ENCODE assay signal across 8 cellular contexts in the genomic region with DNA sequence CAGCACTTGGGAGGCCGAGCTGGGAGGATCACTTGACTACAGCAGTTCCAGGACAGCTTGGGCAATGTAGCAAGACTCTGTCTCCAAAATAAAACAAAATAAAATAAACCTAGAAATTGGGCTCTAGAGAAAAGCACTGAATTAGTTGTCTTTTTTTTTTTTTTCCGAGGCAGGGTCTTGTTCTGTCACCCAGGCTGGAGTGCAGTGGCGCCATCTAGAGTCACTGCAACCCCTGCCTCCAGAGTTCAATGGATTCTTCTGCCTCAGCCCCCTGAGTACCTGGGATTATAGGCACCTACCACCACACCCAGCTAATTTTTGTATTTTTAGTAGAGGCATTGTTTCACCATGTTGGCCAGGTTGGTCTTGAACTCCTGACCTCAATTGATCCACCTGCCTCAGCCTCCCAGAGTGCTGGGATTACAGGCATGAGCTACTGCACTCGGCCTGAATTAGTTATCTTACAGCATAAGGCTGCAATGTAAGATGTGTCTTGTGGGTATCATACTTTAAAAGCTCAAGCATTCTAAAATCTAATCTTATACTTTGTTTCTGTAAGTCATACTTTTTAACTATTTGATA. TPM values are rescaled to one million over a fixed set of nuclear protein-coding genes. Genes with fewer than 3 reads are reported as not detected.
DNase-seq lines count a peak whose midpoint lies in the region; ATAC-seq and TF ChIP-seq lines count a peak whose summit lies in the region.

No MANE protein-coding gene starts in this region.

- H3K4me3 ChIP-seq in AG04450 (ENCODE audit: low read depth, low read length) = no peak overlapping the region

- H3K9me3 ChIP-seq in AG04450 (ENCODE audit: control insufficient read depth, insufficient read depth, low read length) = no peaks in the 10 kb centered on the region

- CTCF ChIA-PET in AG04450 (lab: Charles Lee) = interaction anchor here (0.5 to 1.8 kb wide), 5 partner anchors 11 to 133 kb away, joined by 3 to 7 read pairs (median 5); no protein-coding TSS in a partner anchor

- H3K27ac ChIP-seq in AG04450 (ENCODE audit: low read depth, low read length) = no peak overlapping the region

- H3K27me3 ChIP-seq in AG04450 (ENCODE audit: control insufficient read depth, insufficient read depth, low read length) = peaks cover 5% of the 10 kb centered on the region

- H3K4me3 Mint-ChIP-seq in endothelial cell (ENCODE audit: unreplicated experiment) (no peak overlapping the region), progenitor cell of endocrine pancreas (ENCODE audit: low read depth) (no peak overlapping the region)

- peak; percentile 48 for TF ChIP-seq CTCF in AG04450 (IDR thresholded peaks at IDR 0.05; ENCODE audit: low read depth, low read length)
- peak; percentile 35 for TF ChIP-seq CTCF in endothelial cell (IDR thresholded peaks at IDR 0.05; ENCODE audit: unreplicated experiment)
- TF ChIP-seq CTCF in progenitor cell of endocrine pancreas (IDR thresholded peaks at IDR 0.05; ENCODE audit: unreplicated experiment) = peak; percentile 61

- H3K9me3 Mint-ChIP-seq in endothelial cell (ENCODE audit: unreplicated experiment) (no peaks in the 10 kb centered on the region), progenitor cell of endocrine pancreas (ENCODE audit: low read depth) (no peaks in the 10 kb centered on the region)

- H3K27ac Mint-ChIP-seq in endothelial cell (ENCODE audit: unreplicated experiment) = no peak overlapping the region
- H3K27ac Mint-ChIP-seq in progenitor cell of endocrine pancreas = no peak overlapping the region

- peak; percentile 50 for ATAC-seq in GM19351 (IDR thresholded peaks at IDR 0.05; ENCODE audit: unreplicated experiment)

- H3K27me3 Mint-ChIP-seq in endothelial cell (ENCODE audit: unreplicated experiment) (no peaks in the 10 kb centered on the region), progenitor cell of endocrine pancreas (peaks cover 23% of the 10 kb centered on the region)

- POLR2A ChIA-PET in AG04450 (lab: Yijun Ruan, JAX) = interaction anchor here (0.8 kb wide), 1 partner anchor 13 kb away, joined by 4 read pairs; a partner anchor contains a TSS

- H3K36me3 Mint-ChIP-seq in endothelial cell (ENCODE audit: low read depth, unreplicated experiment) (no peaks in the 10 kb centered on the region), progenitor cell of endocrine pancreas (ENCODE audit: insufficient read depth) (no peaks in the 10 kb centered on the region)

- no peak for DNase-seq in AG04450 (ENCODE audit: low read depth, low spot score)
- DNase-seq in activated CD4-positive, alpha-beta T cell treated with anti-CD3 and anti-CD28 coated beads for 24 hours (ENCODE audit: low read depth in 2 of 2) = peak; percentile 19 to 29
- DNase-seq in endothelial cell (ENCODE audit: low spot score) = peak; percentile 65
- no peak for DNase-seq in progenitor cell of endocrine pancreas (ENCODE audit: low spot score, unreplicated experiment)
- DNase-seq in germinal center (ENCODE audit: low spot score) = no peak
- DNase-seq in NCI-H345 treated with DMSO at 0.1 percent for 48 hours (lab: John Stamatoyannopoulos, UW; ENCODE audit: unreplicated experiment) = no peak
- no peak for DNase-seq in GM19238 (ENCODE audit: insufficient read length, low spot score)

- H3K4me1 Mint-ChIP-seq in endothelial cell (ENCODE audit: unreplicated experiment) (no peaks in the 10 kb centered on the region), progenitor cell of endocrine pancreas (ENCODE audit: low read depth) (no peaks in the 10 kb centered on the region)

RNA-seq across cellular contexts. Expression of a gene that starts 12.8 kb away (rescaled TPM):
- 0.21 TPM in 1 of 2 replicates, not detected in the other for polyA plus RNA-seq in AG04450 (2011; rRNA removed)
- polyA minus RNA-seq in AG04450 (2011; rRNA and poly(A)+ RNA removed) = not detected in 2 replicates
- 0.80 TPM for total RNA-seq in endothelial cell (ENCODE audit: unreplicated experiment)
- total RNA-seq in progenitor cell of endocrine pancreas = 1.6 and 3.0 TPM in 2 replicates

RNA-seq across cellular contexts. Expression of a gene that starts 18.1 kb away (rescaled TPM):
- 5.5 and 6.4 TPM in 2 replicates for polyA plus RNA-seq in AG04450 (2011; rRNA removed)
- 5.7 and 7.0 TPM in 2 replicates for polyA minus RNA-seq in AG04450 (2011; rRNA and poly(A)+ RNA removed)
- total RNA-seq in endothelial cell (ENCODE audit: unreplicated experiment) = 5.5 TPM
- total RNA-seq in progenitor cell of endocrine pancreas = 13.5 and 13.8 TPM in 2 replicates

Comparison
In these comparisons a context has a peak if more than half of its experiments do, and no peak if none do; other contexts are left out.
1. DNase-seq: peak in activated CD4-positive, alpha-beta T cell treated with anti-CD3 and anti-CD28 coated beads for 24 hours (2 of 2) and endothelial cell (single experiment); none in AG04450 (single experiment), progenitor cell of endocrine pancreas (single experiment), germinal center (single experiment), NCI-H345 treated with DMSO at 0.1 percent for 48 hours (single experiment) and GM19238 (single experiment).
2. Peak in every context shown above with its lines, with median percentiles within 50 percentile points of each other: CTCF ChIP-seq.